8 cellular contexts compared by ENCODE assay signal in the genomic region with DNA sequence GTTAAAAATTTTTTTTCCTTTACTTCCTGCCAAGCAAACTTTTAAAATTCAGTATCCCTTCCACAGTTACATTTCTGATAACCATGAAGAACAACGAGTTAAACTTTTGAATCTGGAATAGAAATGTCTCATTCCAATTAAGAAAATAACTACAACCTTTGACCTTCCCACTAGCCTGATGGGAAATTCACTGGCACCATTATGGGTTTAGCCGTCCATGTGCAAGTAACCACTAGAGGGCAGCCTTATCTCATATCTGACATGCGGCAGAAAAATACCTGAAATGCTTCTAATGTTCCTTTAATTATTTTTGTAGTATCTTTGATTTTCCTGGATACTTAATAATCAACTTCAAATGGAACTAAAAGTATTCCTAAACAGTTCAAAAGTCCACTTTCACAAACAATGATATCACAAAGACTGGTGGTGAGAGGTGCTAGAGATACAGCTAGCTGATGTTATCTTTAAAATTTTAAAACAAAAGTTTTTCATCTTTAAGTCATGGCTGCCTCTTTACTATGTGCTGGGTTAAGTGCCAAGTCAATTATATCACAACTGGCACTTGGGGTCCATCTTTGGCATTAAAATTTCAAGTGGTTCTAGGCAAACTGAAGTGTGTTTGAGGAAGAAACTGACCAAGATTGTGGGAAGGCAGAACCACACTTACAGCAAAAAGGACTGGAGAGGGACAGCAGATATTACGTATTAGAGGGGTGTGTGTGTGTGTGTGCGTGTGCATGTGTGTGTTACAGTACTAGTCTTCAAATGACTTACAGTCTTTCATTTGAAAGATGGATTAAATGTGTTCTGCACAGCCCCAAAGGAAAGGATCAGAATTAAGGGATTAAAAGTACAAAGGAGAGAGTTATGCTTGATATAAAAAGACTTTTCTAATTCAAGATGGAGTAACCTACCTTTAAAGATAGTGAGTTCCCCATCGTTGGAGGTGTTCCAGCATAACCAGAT.
DNase-seq lines count a peak whose midpoint lies in the region; ATAC-seq and TF ChIP-seq lines count a peak whose summit lies in the region.

No MANE protein-coding gene starts in this region.

- H3K27ac Mint-ChIP-seq in activated T-helper 17 cell treated with anti-CD3 and anti-CD28 coated beads, Interleukin-2, amount 50 U/mL, for 72 hours, result peak overlapping the region; percentile 92

- TF ChIP-seq CTCF in fibroblast of villous mesenchyme (IDR thresholded peaks at IDR 0.05; ENCODE audit: insufficient read depth, low read depth, low read length), result peak; percentile 88

- no peak for ATAC-seq in activated T-helper 17 cell treated with anti-CD3 and anti-CD28 coated beads, Interleukin-2, amount 50 U/mL, for 72 hours (replicated peaks)
- ATAC-seq in GM19467 (IDR thresholded peaks at IDR 0.05; ENCODE audit: unreplicated experiment), result no peak
- no peak for ATAC-seq in GM19328 (IDR thresholded peaks at IDR 0.05; ENCODE audit: unreplicated experiment)

- peaks cover 98% of the 10 kb centered on the region for H3K36me3 Mint-ChIP-seq in activated T-helper 17 cell treated with anti-CD3 and anti-CD28 coated beads, Interleukin-2, amount 50 U/mL, for 72 hours (ENCODE audit: low read depth)

- H3K9me3 Mint-ChIP-seq in activated T-helper 17 cell treated with anti-CD3 and anti-CD28 coated beads, Interleukin-2, amount 50 U/mL, for 72 hours, result no peaks in the 10 kb centered on the region

- H3K4me3 ChIP-seq in fibroblast of villous mesenchyme (ENCODE audit: low read depth, low read length), result no peak overlapping the region

- peak overlapping the region; percentile 90 for H3K4me3 Mint-ChIP-seq in activated T-helper 17 cell treated with anti-CD3 and anti-CD28 coated beads, Interleukin-2, amount 50 U/mL, for 72 hours

- no peaks in the 10 kb centered on the region for H3K27me3 Mint-ChIP-seq in activated T-helper 17 cell treated with anti-CD3 and anti-CD28 coated beads, Interleukin-2, amount 50 U/mL, for 72 hours

- DNase-seq in ELR (ENCODE audit: low read depth), result peak; percentile 79
- DNase-seq in HUDEP-2 (lab: John Stamatoyannopoulos, UW; ENCODE audit: unreplicated experiment in 76 of 76), result peak in 56 of 76 experiments; percentile 3 to 77 (median 35)
- peak; percentile 47 for DNase-seq in NCI-H82 treated with DMSO at 0.1 percent for 48 hours (lab: John Stamatoyannopoulos, UW; ENCODE audit: unreplicated experiment)
- peak; percentile 75 for DNase-seq in fibroblast of villous mesenchyme (ENCODE audit: low read depth)
- peak; percentile 44 for DNase-seq in non-pigmented ciliary epithelial cell (ENCODE audit: low read depth)

- H3K4me1 Mint-ChIP-seq in activated T-helper 17 cell treated with anti-CD3 and anti-CD28 coated beads, Interleukin-2, amount 50 U/mL, for 72 hours, result peaks cover 52% of the 10 kb centered on the region
